26 cellular contexts compared by ENCODE assay signal in genomic region chr22:45942787-45943493, GRCh38. TPM values are rescaled to one million over a fixed set of nuclear protein-coding genes. Genes with fewer than 3 reads are reported as not detected.
DNase-seq lines count a peak whose midpoint lies in the region; ATAC-seq, FAIRE-seq and TF ChIP-seq lines count a peak whose summit lies in the region.
"Had no signal": no experiment of that assay in that cellular context is flagged by ENCODE, and none has a peak within 500 bp of the region (broad histone marks: within the 10 kb centered on the region; RNA-seq: fewer than 3 reads in every experiment).

No MANE protein-coding gene starts in this region.

- H3K79me2 ChIP-seq in GM12878 (ENCODE audit: control insufficient read depth, insufficient read depth, low read length), result no peaks in the 10 kb centered on the region

- in situ Hi-C loops in GM12878 (cut with MboI) (no loop called here), HAP-1 (cut with MboI; ENCODE audit: low sequenced_read_pairs) (loop anchor here (25.0 kb wide), 1 partner anchor 94 kb away; no protein-coding TSS in a partner anchor)

- H3K4me3 ChIP-seq in GM12878 (no peak overlapping the region), esophagus squamous epithelium (no peak overlapping the region), HAP-1 (no peak overlapping the region)
- H3K4me3 ChIP-seq: A549, GM23248 had no signal

- TF ChIP-seq EP300 in GM12878 (IDR thresholded peaks at IDR 0.05; ENCODE audit: borderline replicate concordance in 1 of 2, control insufficient read depth in 1 of 2, low read depth in 2 of 2, low read length in 2 of 2), result no peak

- CTCF ChIA-PET in GM12878 (lab: Yijun Ruan, JAX), result no interaction called here

- H3K27me3 ChIP-seq in GM12878 (replicated peaks in 1 of 2; ENCODE audit: control insufficient read depth in 2 of 2, insufficient read depth in 2 of 2, low read length in 1 of 2) (no peaks in the 10 kb centered on the region; a peak in 2 of 4 replicates), esophagus squamous epithelium (no peaks in the 10 kb centered on the region), HAP-1 (ENCODE audit: low read depth) (no peaks in the 10 kb centered on the region)

- H3K27ac ChIP-seq in GM12878 (ENCODE audit: control insufficient read depth, insufficient read depth) (no peak overlapping the region), esophagus squamous epithelium (peak overlapping the region in 3 of 4 donors; percentile 71 to 78 (median 78))
- H3K27ac ChIP-seq: GM23248 had no signal

- H3K36me3 ChIP-seq in GM12878 (ENCODE audit: control insufficient read depth in 2 of 2, insufficient read depth in 2 of 2, low read length in 1 of 2) (no peaks in the 10 kb centered on the region), esophagus squamous epithelium (no peaks in the 10 kb centered on the region), HAP-1 (replicated peaks) (no peaks in the 10 kb centered on the region)

- no peak for ATAC-seq in GM12878
- ATAC-seq in stimulated activated memory B cell treated with anti-CD40 and anti-IgM and Interleukin-4, amounts not matched to agents 10 μg/mL and 1 μg/mL and 100 μg/mL, for 72 hours, result peak; percentile 5
- ATAC-seq in GM18867 (IDR thresholded peaks at IDR 0.05; ENCODE audit: unreplicated experiment), result no peak
- ATAC-seq: HCT116 had no signal

- WGBS in GM12878 (ENCODE audit: insufficient coverage, insufficient replicate concordance, low lambda C conversion rate, missing lambda C conversion rate), result 48% methylated on average over 27 of the region's 32 CpGs
- 59 to 65% methylated on average over 14 to 17 of the region's 32 CpGs for WGBS in esophagus squamous epithelium, 2 donors

- H4K20me1 ChIP-seq in GM12878 (ENCODE audit: control insufficient read depth, insufficient read depth), result no peaks in the 10 kb centered on the region

- FAIRE-seq in HTR-8/SVneo (lab: Jason Lieb, UNC) (peak; percentile 97), GM12878 (lab: Jason Lieb, UNC) (no peak)
- FAIRE-seq: A549, D721Med, RCC 7860 had no signal

- POLR2A ChIA-PET in GM12878 (lab: Charles Lee), result no interaction called here

- RAD21 ChIA-PET in GM12878 (lab: Charles Lee; ENCODE audit: unreplicated experiment), result no interaction called here

- H3K9me3 ChIP-seq in GM12878 (replicated peaks; ENCODE audit: control insufficient read depth, insufficient read depth, low read length) (no peaks in the 10 kb centered on the region), esophagus squamous epithelium (no peaks in the 10 kb centered on the region), HAP-1 (no peaks in the 10 kb centered on the region)
- H3K9me3 ChIP-seq: A549 had no signal

- no peak overlapping the region for H3K9ac ChIP-seq in GM12878 (ENCODE audit: control insufficient read depth, insufficient read depth, low read length)
- H3K9ac ChIP-seq: GM23248 had no signal

- H3K4me1 ChIP-seq in GM12878 (ENCODE audit: control insufficient read depth, insufficient read depth, low read length) (no peaks in the 10 kb centered on the region), esophagus squamous epithelium (peaks cover 8 to 37% (median 18%) of the 10 kb centered on the region in 3 donors), HAP-1 (no peaks in the 10 kb centered on the region)

- no peaks in the 10 kb centered on the region for H3K36me3 Mint-ChIP-seq in stimulated activated memory B cell treated with anti-CD40 and anti-IgM and Interleukin-4, amounts not matched to agents 10 μg/mL and 1 μg/mL and 100 μg/mL, for 72 hours
- H3K36me3 Mint-ChIP-seq: CD14-positive monocyte had no signal

- no peak overlapping the region for H3K4me3 Mint-ChIP-seq in stimulated activated memory B cell treated with anti-CD40 and anti-IgM and Interleukin-4, amounts not matched to agents 10 μg/mL and 1 μg/mL and 100 μg/mL, for 72 hours
- H3K4me3 Mint-ChIP-seq: B cell, CD14-positive monocyte had no signal

- no peak for TF ChIP-seq POLR2A in GM12878 (IDR thresholded peaks at IDR 0.05; ENCODE audit: low read depth, low read length)
- TF ChIP-seq POLR2A in esophagus squamous epithelium (IDR thresholded peaks at IDR 0.05), result no peak

- TF ChIP-seq RAD21 in GM12878 (IDR thresholded peaks at IDR 0.05; ENCODE audit: insufficient read depth, low read depth, low read length), result no peak

- no peak overlapping the region for H3K27ac Mint-ChIP-seq in stimulated activated memory B cell treated with anti-CD40 and anti-IgM and Interleukin-4, amounts not matched to agents 10 μg/mL and 1 μg/mL and 100 μg/mL, for 72 hours
- H3K27ac Mint-ChIP-seq: B cell had no signal

- no peak overlapping the region for H2AFZ ChIP-seq in GM12878 (ENCODE audit: control insufficient read depth, low read depth, low read length)
- H2AFZ ChIP-seq: GM23248 had no signal

- H3K27me3 Mint-ChIP-seq in stimulated activated memory B cell treated with anti-CD40 and anti-IgM and Interleukin-4, amounts not matched to agents 10 μg/mL and 1 μg/mL and 100 μg/mL, for 72 hours, result peaks cover 17% of the 10 kb centered on the region
- H3K27me3 Mint-ChIP-seq: B cell had no signal

- BruUV-seq in GM12878 (replicated peaks; lab: Mats Ljungman, UMichigan), result no TSS peak

- DNase-seq in HTR-8/SVneo (ENCODE audit: insufficient read length, low spot score) (no peak), GM12878 (ENCODE audit: low read depth, low spot score) (no peak), esophagus squamous epithelium (lab: John Stamatoyannopoulos, UW) (no peak), HAP-1 (ENCODE audit: low spot score in 2 of 2) (no peak)
- no peak for DNase-seq in stimulated activated CD4-positive, alpha-beta T cell treated with anti-CD3 and anti-CD28 coated beads, Interleukin-2, amount 100 ng/mL, for 24 hours
- DNase-seq in activated naive CD4-positive, alpha-beta T cell treated with anti-CD3 and anti-CD28 coated beads, Interleukin-2, amount 50 U/mL, for 16 hours, result no peak
- DNase-seq: DMS53, GDM1, GM23248, Karpas-422, MV-4-11, NCI-H1105 treated with DMSO at 0.1 percent for 48 hours, NCI-H2081 treated with DMSO at 0.1 percent for 48 hours, NCI-H2171 treated with DMSO at 0.1 percent for 48 hours, NCI-H524 treated with DMSO at 0.1 percent for 48 hours, NCI-H82, OCI-M1, Right ventricle myocardium superior had no signal

- no peak overlapping the region for H3K4me2 ChIP-seq in GM12878 (ENCODE audit: control insufficient read depth, insufficient read depth)
- H3K4me2 ChIP-seq: A549 had no signal

- TF ChIP-seq CTCF in GM12878 (IDR thresholded peaks at IDR 0.05 in 2 of 3, conservative IDR thresholded peaks at IDR 0.05 in 1 of 3; ENCODE audit: control insufficient read depth in 2 of 3, extremely low read depth in 1 of 3, insufficient read depth in 1 of 3, low read depth in 3 of 3, low read length in 3 of 3), result no peak
- no peak for TF ChIP-seq CTCF in esophagus squamous epithelium (IDR thresholded peaks at IDR 0.05)

- peaks cover 6% of the 10 kb centered on the region for H3K9me3 Mint-ChIP-seq in stimulated activated memory B cell treated with anti-CD40 and anti-IgM and Interleukin-4, amounts not matched to agents 10 μg/mL and 1 μg/mL and 100 μg/mL, for 72 hours

- intact Hi-C loops in GM12878 (cut with micrococcal nuclease; ENCODE audit: unreplicated experiment), result no loop called here
- intact Hi-C loops in esophagus squamous epithelium (cut with DNase I), result no loop called here

- peaks cover 11% of the 10 kb centered on the region for H3K4me1 Mint-ChIP-seq in stimulated activated memory B cell treated with anti-CD40 and anti-IgM and Interleukin-4, amounts not matched to agents 10 μg/mL and 1 μg/mL and 100 μg/mL, for 72 hours
- H3K4me1 Mint-ChIP-seq: CD14-positive monocyte had no signal

- SMC1A ChIA-PET in GM12878 (lab: Charles Lee; ENCODE audit: uncharacterized antibody, unreplicated experiment), result no interaction called here

TF ChIP-seq in GM12878, 131 proteins besides CTCF, POLR2A, EP300 and RAD21 (continues in another document):
- TF ChIP-seq TCF3 (IDR thresholded peaks at IDR 0.05; ENCODE audit: borderline replicate concordance, insufficient read depth, low read depth, low read length), result 0 out of 2 replicates have a peak, but pooled peaks have one; percentile 36
- TF ChIP-seq PBX3 (IDR thresholded peaks at IDR 0.05; ENCODE audit: insufficient replicate concordance, low read depth, low read length), result peak; percentile 64
- no peak for TF ChIP-seq TCF7 (IDR thresholded peaks at IDR 0.05; ENCODE audit: borderline replicate concordance)
- no peak for TF ChIP-seq SP1 (IDR thresholded peaks at IDR 0.05; ENCODE audit: low read depth, low read length)

RNA-seq across cellular contexts. Expression of gene WNT7B, which starts 34.0 kb away (rescaled TPM):
- not detected in 2 replicates for total RNA-seq in GM12878 (2013; cell fraction: nucleolus; rRNA removed)
- total RNA-seq in GM12878 (2014; rRNA removed) (under 0.01 TPM in 1 of 2 replicates, not detected in the other), GM12878 (2014; rRNA removed; fragmentation: Illumina TruSeq; extraction: Trizol) (not detected in 2 replicates), GM12878 (2021) (not detected in 2 replicates), esophagus squamous epithelium (10 to 100 TPM; 10.6 to 27.0 (median 16.1) TPM)
- 0.13 TPM for polyA plus RNA-seq in GM12878 (2011; ENCODE audit: low read depth)
- polyA plus RNA-seq in GM12878 (2011; rRNA removed) (not detected in 2 replicates), GM12878 (2014; fragmentation: Illumina TruSeq; extraction: Trizol) (not detected in 2 replicates), GM12878 (2014; fragmentation: Nextera tagmentation; extraction: Ambion mirVana) (not detected), GM12878 (2014; rRNA removed) (0.12 and 0.27 TPM in 2 replicates), GM12878 (2016; fragmentation: Nextera tagmentation; extraction: Ambion mirVana) (not detected)
- polyA plus RNA-seq in GM12878 (2011; cell fraction: cytosol; rRNA removed), result not detected in 2 replicates
- polyA plus RNA-seq in GM12878 (2011; cell fraction: nucleus; rRNA removed), result 0.06 TPM in 1 of 2 replicates, not detected in the other
- polyA plus RNA-seq in GM12878 (2012), result 0.55 and 0.89 TPM in 2 replicates
- polyA minus RNA-seq in GM12878 (2011; rRNA and poly(A)+ RNA removed), result not detected in 2 replicates
- polyA minus RNA-seq in GM12878 (2011; cell fraction: cytosol; rRNA and poly(A)+ RNA removed), result not detected in 2 replicates
- polyA minus RNA-seq in GM12878 (2011; cell fraction: nucleus; rRNA and poly(A)+ RNA removed), result not detected in 2 replicates
- total RNA-seq: GM23248, Right ventricle myocardium superior had no signal
- polyA plus RNA-seq: CD14-positive monocyte, GM23248 had no signal

Comparison
In these comparisons a context has a peak if more than half of its experiments do, and no peak if none do; other contexts are left out.
1. RNA of gene WNT7B, which starts 34.0 kb away (total RNA-seq): 10.6 to 27.0 TPM in esophagus squamous epithelium; under 0.01 TPM in GM12878; every median in the first group is over 10 times any median in the second.